Comparison of ENCODE assay signal across 16 cellular contexts in genomic region chr5:82640901-82641300, GRCh38.
DNase-seq lines count a peak whose midpoint lies in the region; ATAC-seq and TF ChIP-seq lines count a peak whose summit lies in the region.
"Had no signal": no experiment of that assay in that cellular context is flagged by ENCODE, and none has a peak within 500 bp of the region (broad histone marks: within the 10 kb centered on the region; RNA-seq: fewer than 3 reads in every experiment).

No MANE protein-coding gene starts in this region.

- H2AFZ ChIP-seq in DND-41 (ENCODE audit: low read depth, low read length) (0 out of 2 replicates have a peak overlapping the region, but pooled peaks have one; percentile 11), PC-3 (ENCODE audit: low read length) (no peak overlapping the region), parathyroid adenoma (peak overlapping the region; percentile 43)

- H3F3A ChIP-seq in PC-3 (ENCODE audit: low read length, unreplicated experiment) = no peaks in the 10 kb centered on the region

- no peak overlapping the region for H3K4me2 ChIP-seq in DND-41 (ENCODE audit: insufficient read depth, low read length)
- 0 out of 2 replicates have a peak overlapping the region, but pooled peaks have one; percentile 12 for H3K4me2 ChIP-seq in PC-3 (ENCODE audit: low read length)
- H3K4me2 ChIP-seq in parathyroid adenoma (ENCODE audit: low read length) = no peak overlapping the region

- H3K36me3 Mint-ChIP-seq in chondrocyte (ENCODE audit: low read depth) = no peaks in the 10 kb centered on the region
- no peaks in the 10 kb centered on the region for H3K36me3 Mint-ChIP-seq in CD8-positive, alpha-beta T cell

- no peaks in the 10 kb centered on the region for H3K9me2 ChIP-seq in PC-3 (replicated peaks; ENCODE audit: low read length)

- H3K4me3 Mint-ChIP-seq in chondrocyte (ENCODE audit: unreplicated experiment) = no peak overlapping the region
- H3K4me3 Mint-ChIP-seq in CD8-positive, alpha-beta T cell = no peak overlapping the region
- H3K4me3 Mint-ChIP-seq: activated CD8-positive, alpha-beta T cell treated with anti-CD3 and anti-CD28 coated beads for 36 hours; activated T-helper 17 cell treated with anti-CD3 and anti-CD28 coated beads, Interleukin-2, amount 50 U/mL, for 72 hours; neural crest cell had no signal

- POLR2A ChIA-PET in PC-3 (lab: Charles Lee; ENCODE audit: unreplicated experiment) = no interaction called here
- POLR2A ChIA-PET in CD8-positive, alpha-beta T cell (lab: Charles Lee) = no interaction called here

- H3K9me3 ChIP-seq in DND-41 (ENCODE audit: insufficient read depth, low read length, severe bottlenecking) = no peaks in the 10 kb centered on the region
- no peaks in the 10 kb centered on the region for H3K9me3 ChIP-seq in PC-3 (ENCODE audit: low read length)
- H3K9me3 ChIP-seq in parathyroid adenoma (ENCODE audit: control insufficient read depth, low read length) = no peaks in the 10 kb centered on the region
- H3K9me3 ChIP-seq in suprapubic skin = no peaks in the 10 kb centered on the region
- H3K9me3 ChIP-seq in CD8-positive, alpha-beta T cell (ENCODE audit: low read length) = no peaks in the 10 kb centered on the region
- H3K9me3 ChIP-seq: adrenal gland, Caco-2, gastrocnemius medialis, stomach had no signal

- WGBS in suprapubic skin = 50% methylated on average over 3 of the region's 3 CpGs

- no peaks in the 10 kb centered on the region for H3K79me2 ChIP-seq in DND-41 (ENCODE audit: insufficient read depth, low read length)
- no peaks in the 10 kb centered on the region for H3K79me2 ChIP-seq in PC-3 (ENCODE audit: low read length)
- H3K79me2 ChIP-seq in parathyroid adenoma = no peaks in the 10 kb centered on the region

- ATAC-seq in DND-41 (ENCODE audit: insufficient read depth, low read depth) (no peak), PC-3 (peak; percentile 65)
- ATAC-seq in CD8-positive, alpha-beta T cell = no peak

- peak overlapping the region; percentile 65 for H3K27ac Mint-ChIP-seq in chondrocyte (ENCODE audit: unreplicated experiment)
- no peak overlapping the region for H3K27ac Mint-ChIP-seq in CD8-positive, alpha-beta T cell
- H3K27ac Mint-ChIP-seq: activated CD8-positive, alpha-beta T cell treated with anti-CD3 and anti-CD28 coated beads for 36 hours; activated T-helper 17 cell treated with anti-CD3 and anti-CD28 coated beads, Interleukin-2, amount 50 U/mL, for 72 hours had no signal

- no peak for TF ChIP-seq EP300 in suprapubic skin (IDR thresholded peaks at IDR 0.05)

- H4K20me1 ChIP-seq in DND-41 (ENCODE audit: insufficient read depth, low read length) (no peaks in the 10 kb centered on the region), PC-3 (ENCODE audit: low read length) (no peaks in the 10 kb centered on the region)

- H3K27ac ChIP-seq in DND-41 (ENCODE audit: low read length) = peak overlapping the region; percentile 60
- H3K27ac ChIP-seq in PC-3 (ENCODE audit: low read length) = 0 out of 2 replicates have a peak overlapping the region, but pooled peaks have one; percentile 10
- no peak overlapping the region for H3K27ac ChIP-seq in parathyroid adenoma
- no peak overlapping the region for H3K27ac ChIP-seq in suprapubic skin
- H3K27ac ChIP-seq in CD8-positive, alpha-beta T cell (ENCODE audit: low read depth, low read length) = no peak overlapping the region
- H3K27ac ChIP-seq: epithelial cell of prostate, stomach had no signal

- H3K27me3 Mint-ChIP-seq in chondrocyte (ENCODE audit: low read depth) = no peaks in the 10 kb centered on the region
- H3K27me3 Mint-ChIP-seq in CD8-positive, alpha-beta T cell (ENCODE audit: low read depth) = no peaks in the 10 kb centered on the region
- H3K27me3 Mint-ChIP-seq: activated CD8-positive, alpha-beta T cell treated with anti-CD3 and anti-CD28 coated beads for 36 hours; activated T-helper 17 cell treated with anti-CD3 and anti-CD28 coated beads, Interleukin-2, amount 50 U/mL, for 72 hours had no signal

- H3K4me3 ChIP-seq in DND-41 (ENCODE audit: low read depth in 1 of 2, low read length in 2 of 2) (no peak overlapping the region), PC-3 (ENCODE audit: low read length) (no peak overlapping the region), parathyroid adenoma (ENCODE audit: low read depth, low read length) (no peak overlapping the region), suprapubic skin (no peak overlapping the region)
- no peak overlapping the region for H3K4me3 ChIP-seq in CD8-positive, alpha-beta T cell (ENCODE audit: low read depth, low read length)
- H3K4me3 ChIP-seq: adrenal gland, gastrocnemius medialis, stomach had no signal

- no TSS peak for BruUV-seq in PC-3 (replicated peaks; lab: Mats Ljungman, UMichigan)

- peaks cover 33% of the 10 kb centered on the region for H3K4me1 Mint-ChIP-seq in chondrocyte (ENCODE audit: low read depth)
- no peaks in the 10 kb centered on the region for H3K4me1 Mint-ChIP-seq in CD8-positive, alpha-beta T cell (ENCODE audit: low read depth)
- H3K4me1 Mint-ChIP-seq: activated T-helper 17 cell treated with anti-CD3 and anti-CD28 coated beads, Interleukin-2, amount 50 U/mL, for 72 hours had no signal

- TF ChIP-seq POLR2A in suprapubic skin (IDR thresholded peaks at IDR 0.05) = no peak

- no peaks in the 10 kb centered on the region for H3K36me3 ChIP-seq in DND-41 (ENCODE audit: insufficient read depth, low read length)
- H3K36me3 ChIP-seq in PC-3 (ENCODE audit: low read depth, low read length) = no peaks in the 10 kb centered on the region
- no peaks in the 10 kb centered on the region for H3K36me3 ChIP-seq in parathyroid adenoma (ENCODE audit: control insufficient read depth, insufficient read depth, low read length)
- H3K36me3 ChIP-seq in suprapubic skin = no peaks in the 10 kb centered on the region
- H3K36me3 ChIP-seq in CD8-positive, alpha-beta T cell (ENCODE audit: insufficient read depth, low read length) = no peaks in the 10 kb centered on the region
- H3K36me3 ChIP-seq: adrenal gland, gastrocnemius medialis, stomach had no signal

- no peak for DNase-seq in DND-41
- DNase-seq in PC-3 = no peak
- no peak for DNase-seq in chondrocyte (ENCODE audit: low spot score)
- DNase-seq in suprapubic skin (ENCODE audit: low spot score in 2 of 2) = no peak
- no peak for DNase-seq in COR-L47 (lab: John Stamatoyannopoulos, UW)
- no peak for DNase-seq in DMS79 (lab: John Stamatoyannopoulos, UW)
- DNase-seq in CD8-positive, alpha-beta T cell = no peak

- H3K9me3 Mint-ChIP-seq in chondrocyte (ENCODE audit: low read depth) = no peaks in the 10 kb centered on the region
- H3K9me3 Mint-ChIP-seq in CD8-positive, alpha-beta T cell = no peaks in the 10 kb centered on the region
- H3K9me3 Mint-ChIP-seq: activated CD8-positive, alpha-beta T cell treated with anti-CD3 and anti-CD28 coated beads for 36 hours; activated T-helper 17 cell treated with anti-CD3 and anti-CD28 coated beads, Interleukin-2, amount 50 U/mL, for 72 hours; neural crest cell had no signal

- intact Hi-C loops in PC-3 (cut with micrococcal nuclease) = loop anchor here (1.0 to 5.0 kb wide), 7 partner anchors 111 to 924 kb away; partner anchors contain the start of genes TMEM167A and XRCC4
- intact Hi-C loops in CD8-positive, alpha-beta T cell (cut with DNase I, micrococcal nuclease) = loop anchor here (1.0 to 10.0 kb wide), 4 partner anchors 154 to 921 kb away; no protein-coding TSS in a partner anchor

- H3K27me3 ChIP-seq in DND-41 (ENCODE audit: insufficient read depth, low read length, poor library complexity) (no peaks in the 10 kb centered on the region), PC-3 (ENCODE audit: low read length) (no peaks in the 10 kb centered on the region), parathyroid adenoma (ENCODE audit: control insufficient read depth, insufficient read depth, low read length) (no peaks in the 10 kb centered on the region), suprapubic skin (no peaks in the 10 kb centered on the region)
- no peaks in the 10 kb centered on the region for H3K27me3 ChIP-seq in CD8-positive, alpha-beta T cell (ENCODE audit: insufficient read depth, low read length)
- H3K27me3 ChIP-seq: adrenal gland, gastrocnemius medialis, stomach had no signal

- H3K4me1 ChIP-seq in DND-41 (ENCODE audit: insufficient read depth, low read length) (peaks cover 46% of the 10 kb centered on the region), PC-3 (ENCODE audit: insufficient read depth, low read length) (peaks cover 28% of the 10 kb centered on the region), parathyroid adenoma (peaks cover 23% of the 10 kb centered on the region), suprapubic skin (peaks cover 19% of the 10 kb centered on the region)
- no peaks in the 10 kb centered on the region for H3K4me1 ChIP-seq in CD8-positive, alpha-beta T cell (ENCODE audit: insufficient read depth, low read length)

- CTCF ChIA-PET in PC-3 (lab: Charles Lee) = interaction anchor here (0.5 to 0.8 kb wide), 2 partner anchors 277 to 407 kb away, joined by 4 to 6 read pairs; no protein-coding TSS in a partner anchor
- CTCF ChIA-PET in CD8-positive, alpha-beta T cell (lab: Charles Lee) = interaction anchor here (0.6 to 1.7 kb wide), 4 partner anchors 28 to 920 kb away, joined by 3 to 6 read pairs (median 4); no protein-coding TSS in a partner anchor

- no peak for TF ChIP-seq CTCF in DND-41 (IDR thresholded peaks at IDR 0.05; ENCODE audit: borderline replicate concordance, extremely low read depth, low read length, poor library complexity, severe bottlenecking)
- no peak for TF ChIP-seq CTCF in PC-3 (conservative IDR thresholded peaks at IDR 0.05; ENCODE audit: low read depth, low read length)
- no peak for TF ChIP-seq CTCF in chondrocyte (IDR thresholded peaks at IDR 0.05)
- TF ChIP-seq CTCF in parathyroid adenoma (IDR thresholded peaks at IDR 0.05) = no peak
- no peak for TF ChIP-seq CTCF in suprapubic skin (IDR thresholded peaks at IDR 0.05)
- TF ChIP-seq CTCF in CD8-positive, alpha-beta T cell (IDR thresholded peaks at IDR 0.05) = no peak

- no peak overlapping the region for H3K9ac ChIP-seq in DND-41 (ENCODE audit: low read depth, low read length)
- H3K9ac ChIP-seq in PC-3 (ENCODE audit: low read length) = no peak overlapping the region
- H3K9ac ChIP-seq in parathyroid adenoma = no peak overlapping the region

Comparison
In these comparisons a context has a peak if more than half of its experiments do, and no peak if none do; other contexts are left out.
1. H3K27ac ChIP-seq: peak in DND-41 (single experiment) and PC-3 (single experiment); none in parathyroid adenoma (single experiment), suprapubic skin (single experiment) and CD8-positive, alpha-beta T cell (single experiment).